In the genomic region with DNA sequence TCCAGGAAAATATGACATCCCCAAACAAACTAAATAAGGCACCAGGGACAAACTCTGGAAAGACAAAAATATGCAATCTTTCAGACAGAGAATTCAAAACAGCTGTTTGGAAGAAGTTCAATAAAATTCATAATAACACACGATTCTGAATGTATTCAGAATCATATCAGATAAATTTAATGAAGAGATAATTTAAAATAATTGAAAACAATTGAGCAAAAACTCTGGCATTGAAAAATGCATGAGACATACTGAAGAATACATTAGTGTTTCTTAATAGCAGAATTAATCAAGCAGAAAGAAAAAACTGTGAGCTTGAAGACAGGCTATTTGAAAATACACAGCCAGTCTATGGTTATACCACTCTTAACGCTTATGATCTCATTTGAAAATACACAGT, we compare ENCODE assay signal across 6 cellular contexts.
"Had no signal": no experiment of that assay in that cellular context is flagged by ENCODE, and none has a peak within 500 bp of the region (broad histone marks: within the 10 kb centered on the region; RNA-seq: fewer than 3 reads in every experiment).

No MANE protein-coding gene starts in this region.

- H3K4me3 ChIP-seq: K562 had no signal

- H3K27ac ChIP-seq: HL-60 had no signal

- ATAC-seq: HepG2, K562 had no signal

- DNase-seq: IMR-90, KBM-7, KG1 had no signal
